ENCODE assay signal across 9 cellular contexts in the genomic region with DNA sequence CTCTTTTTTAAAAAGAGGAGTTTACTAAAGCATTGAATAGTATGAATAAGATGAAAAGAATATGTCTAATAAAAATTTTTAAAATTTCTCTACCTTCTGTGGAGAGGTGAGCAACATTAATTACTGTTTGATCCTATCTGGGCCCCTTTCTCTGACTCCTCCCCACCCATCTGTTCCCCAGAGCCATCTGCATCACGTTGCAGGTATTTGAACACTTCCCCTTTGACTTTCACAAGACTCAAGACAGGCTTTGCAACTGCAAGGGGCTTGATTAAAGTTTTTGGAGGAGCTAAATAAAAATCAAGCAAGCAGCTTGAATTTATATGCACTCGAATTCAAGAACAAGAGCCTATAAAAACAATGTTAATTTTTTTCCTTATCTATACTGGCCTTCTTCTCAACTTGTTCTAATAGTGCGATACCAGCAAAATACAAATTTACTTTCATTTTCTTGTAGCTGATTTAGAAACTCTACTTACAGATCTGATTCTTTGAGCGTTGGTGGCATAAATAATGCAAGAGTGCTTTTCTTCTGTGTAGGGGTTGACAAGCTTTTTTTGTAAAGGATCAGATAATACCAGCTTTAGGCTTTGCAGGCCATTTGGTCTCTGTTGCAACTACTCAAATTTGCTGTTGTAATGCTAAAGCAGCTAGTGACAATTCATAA. TPM values are rescaled to one million over a fixed set of nuclear protein-coding genes. Genes with fewer than 3 reads are reported as not detected.
DNase-seq lines count a peak whose midpoint lies in the region; ATAC-seq and TF ChIP-seq lines count a peak whose summit lies in the region.
"Had no signal": no experiment of that assay in that cellular context is flagged by ENCODE, and none has a peak within 500 bp of the region (broad histone marks: within the 10 kb centered on the region; RNA-seq: fewer than 3 reads in every experiment).

No MANE protein-coding gene starts in this region.

- no peaks in the 10 kb centered on the region for H3K36me3 ChIP-seq in RWPE2 (ENCODE audit: low read depth)
- no peaks in the 10 kb centered on the region for H3K36me3 ChIP-seq in uterus

- H3K4me3 Mint-ChIP-seq in activated T-cell treated with anti-CD3 and anti-CD28 coated beads, Interleukin-2, amount 50 U/mL, for 4 hours = peak overlapping the region; percentile 45
- peak overlapping the region; percentile 69 to 75 for H3K4me3 Mint-ChIP-seq in stimulated activated naive B cell treated with anti-CD40 and anti-IgM and Interleukin-4, amounts not matched to agents 10 μg/mL and 1 μg/mL and 100 μg/mL, for 72 hours

- peak overlapping the region; percentile 72 for H3K27ac Mint-ChIP-seq in stimulated activated naive B cell treated with anti-CD40 and anti-IgM and Interleukin-4, amounts not matched to agents 10 μg/mL and 1 μg/mL and 100 μg/mL, for 72 hours

- H3K4me3 ChIP-seq in RWPE2 (ENCODE audit: severe bottlenecking) (no peak overlapping the region), uterus (no peak overlapping the region)

- intact Hi-C loops in uterus (cut with DNase I; ENCODE audit: low total_unique reads) = no loop called here

- H3K9me3 ChIP-seq in RWPE2 (ENCODE audit: severe bottlenecking) (no peaks in the 10 kb centered on the region), uterus (no peaks in the 10 kb centered on the region)

- no peak for ATAC-seq in activated T-cell treated with anti-CD3 and anti-CD28 coated beads, Interleukin-2, amount 50 U/mL, for 4 hours
- ATAC-seq in HG02981 (IDR thresholded peaks at IDR 0.05; ENCODE audit: unreplicated experiment) (peak; percentile 95), RWPE2 (ENCODE audit: low read depth) (peak; percentile 45; the same call in 1 of the 3 replicates)
- ATAC-seq in stimulated activated naive B cell treated with anti-CD40 and anti-IgM and Interleukin-4, amounts not matched to agents 10 μg/mL and 1 μg/mL and 100 μg/mL, for 72 hours (replicated peaks) = peak; percentile 96 to 97
- ATAC-seq: Panc1 had no signal

- no peak for TF ChIP-seq POLR2A in uterus (IDR thresholded peaks at IDR 0.05)

- DNase-seq in activated T-cell treated with anti-CD3 and anti-CD28 coated beads, Interleukin-2, amount 50 U/mL, for 4 hours = no peak
- no peak for DNase-seq in activated T-cell treated with anti-CD3 and anti-CD28 coated beads for 4 hours
- DNase-seq in RWPE2 (ENCODE audit: low spot score) = no peak
- DNase-seq in stimulated activated naive B cell treated with anti-CD40 and anti-IgM and Interleukin-4, amounts not matched to agents 10 μg/mL and 1 μg/mL and 100 μg/mL, for 72 hours = no peak
- DNase-seq in uterus = no peak
- no peak for DNase-seq in activated CD4-positive, alpha-beta T cell treated with anti-CD3 and anti-CD28 coated beads, Interleukin-2, amount 50 U/mL, for 48 hours
- DNase-seq in HUDEP-2 (lab: John Stamatoyannopoulos, UW; ENCODE audit: unreplicated experiment in 76 of 76) = no peak

- H3K27me3 ChIP-seq in RWPE2 (ENCODE audit: insufficient read depth, poor library complexity, severe bottlenecking) (no peaks in the 10 kb centered on the region), uterus (no peaks in the 10 kb centered on the region)

- H3K36me3 Mint-ChIP-seq in activated T-cell treated with anti-CD3 and anti-CD28 coated beads, Interleukin-2, amount 50 U/mL, for 4 hours (ENCODE audit: insufficient read depth) = no peaks in the 10 kb centered on the region
- H3K36me3 Mint-ChIP-seq in stimulated activated naive B cell treated with anti-CD40 and anti-IgM and Interleukin-4, amounts not matched to agents 10 μg/mL and 1 μg/mL and 100 μg/mL, for 72 hours = no peaks in the 10 kb centered on the region

- H3K9me3 Mint-ChIP-seq in activated T-cell treated with anti-CD3 and anti-CD28 coated beads, Interleukin-2, amount 50 U/mL, for 4 hours = peaks cover 7% of the 10 kb centered on the region
- H3K9me3 Mint-ChIP-seq in stimulated activated naive B cell treated with anti-CD40 and anti-IgM and Interleukin-4, amounts not matched to agents 10 μg/mL and 1 μg/mL and 100 μg/mL, for 72 hours = peaks cover 2 to 4% of the 10 kb centered on the region in 2 donors

- no peak overlapping the region for H3K27ac ChIP-seq in RWPE2 (ENCODE audit: poor library complexity, severe bottlenecking)
- no peak overlapping the region for H3K27ac ChIP-seq in uterus

- H3K4me1 Mint-ChIP-seq in activated T-cell treated with anti-CD3 and anti-CD28 coated beads, Interleukin-2, amount 50 U/mL, for 4 hours (ENCODE audit: low read depth) = peaks cover 7% of the 10 kb centered on the region
- H3K4me1 Mint-ChIP-seq in stimulated activated naive B cell treated with anti-CD40 and anti-IgM and Interleukin-4, amounts not matched to agents 10 μg/mL and 1 μg/mL and 100 μg/mL, for 72 hours = peaks cover 6 to 11% of the 10 kb centered on the region in 2 donors

- no peak for TF ChIP-seq CTCF in RWPE2 (IDR thresholded peaks at IDR 0.05; ENCODE audit: poor library complexity, severe bottlenecking)
- no peak for TF ChIP-seq CTCF in uterus (IDR thresholded peaks at IDR 0.05)

- no peaks in the 10 kb centered on the region for H3K27me3 Mint-ChIP-seq in activated T-cell treated with anti-CD3 and anti-CD28 coated beads, Interleukin-2, amount 50 U/mL, for 4 hours (ENCODE audit: low read depth)
- H3K27me3 Mint-ChIP-seq in stimulated activated naive B cell treated with anti-CD40 and anti-IgM and Interleukin-4, amounts not matched to agents 10 μg/mL and 1 μg/mL and 100 μg/mL, for 72 hours = no peaks in the 10 kb centered on the region

- H3K4me1 ChIP-seq in RWPE2 (ENCODE audit: insufficient read depth, poor library complexity, severe bottlenecking) (no peaks in the 10 kb centered on the region), uterus (no peaks in the 10 kb centered on the region)

RNA-seq across cellular contexts. Expression of a gene that starts 21.3 kb away (rescaled TPM):
- total RNA-seq in activated T-cell treated with anti-CD3 and anti-CD28 coated beads, Interleukin-2, amount 50 U/mL, for 4 hours = not detected
- not detected for total RNA-seq in uterus

Comparison
In these comparisons a context has a peak if more than half of its experiments do, and no peak if none do; other contexts are left out.
1. ATAC-seq: peak in HG02981 (single experiment), RWPE2 (single experiment) and stimulated activated naive B cell treated with anti-CD40 and anti-IgM and Interleukin-4, amounts not matched to agents 10 μg/mL and 1 μg/mL and 100 μg/mL, for 72 hours (2 of 2); none in activated T-cell treated with anti-CD3 and anti-CD28 coated beads, Interleukin-2, amount 50 U/mL, for 4 hours (0 of 2).